8 cellular contexts compared by ENCODE assay signal in genomic region chr10:17201165-17202013, GRCh38. TPM values are rescaled to one million over a fixed set of nuclear protein-coding genes. Genes with fewer than 3 reads are reported as not detected.
DNase-seq lines count a peak whose midpoint lies in the region; ATAC-seq and TF ChIP-seq lines count a peak whose summit lies in the region.

TSS of gene TRDMT1 (minus strand) at chr10:17201672. CDS start at chr10:17201634, 38 bp downstream.

- H3K4me3 ChIP-seq in KMS-11 (IDR thresholded peaks at IDR 0.05; ENCODE audit: insufficient read depth, low read depth, low read length), result peak within 1 kb of the TSS; percentile 81
- H3K4me3 ChIP-seq in SJSA1, result peak within 1 kb of the TSS; percentile 57

- no peaks in the 10 kb centered on the region for H3K9me3 ChIP-seq in SJSA1 (replicated peaks)

- no peaks in the 10 kb centered on the region for H3K27me3 ChIP-seq in KMS-11 (ENCODE audit: insufficient read depth, low read depth)
- no peaks in the 10 kb centered on the region for H3K27me3 ChIP-seq in SJSA1 (replicated peaks)

- peak; percentile 95 for ATAC-seq in GM21737 (IDR thresholded peaks at IDR 0.05; ENCODE audit: unreplicated experiment)

- H3K36me3 ChIP-seq in KMS-11 (ENCODE audit: insufficient read depth) (no peaks in the 10 kb centered on the region), SJSA1 (no peaks in the 10 kb centered on the region)

- peak within 1 kb of the TSS; percentile 80 for H2AFZ ChIP-seq in KMS-11 (ENCODE audit: low read depth)

- peaks cover 15% of the 10 kb centered on the region; the same call in 1 of the 2 replicates for H3K79me2 ChIP-seq in KMS-11 (ENCODE audit: insufficient read depth, low read depth)

- peak within 1 kb of the TSS; percentile 82 for H3K9ac ChIP-seq in KMS-11

- peak within 1 kb of the TSS; percentile 80 for H3K4me2 ChIP-seq in KMS-11

- 0 out of 2 replicates have a peak, but pooled peaks have one; percentile 5 for TF ChIP-seq CTCF in KMS-11 (conservative IDR thresholded peaks at IDR 0.05; ENCODE audit: low read depth, low read length)

- H3K4me1 ChIP-seq in KMS-11 (ENCODE audit: low read depth, poor library complexity, severe bottlenecking) (peaks cover 28% of the 10 kb centered on the region), SJSA1 (replicated peaks) (peaks cover 25% of the 10 kb centered on the region)

- DNase-seq in ELF-1 (ENCODE audit: low read depth, low spot score) (peak; percentile 94), SJSA1 (ENCODE audit: low read depth in 1 of 2, low spot score in 2 of 2) (peak; percentile 92 to 96), germinal center (ENCODE audit: low spot score) (peak; percentile 67), nucleus accumbens (lab: John Stamatoyannopoulos, UW) (peak; percentile 9 to 96 (median 86)), superior temporal gyrus (ENCODE audit: extremely low spot score) (peak; percentile 85)
- peak; percentile 80 for DNase-seq in activated naive CD4-positive, alpha-beta T cell treated with anti-CD3 and anti-CD28 coated beads, Interleukin-2, amount 50 U/mL, for 16 hours

- no peaks in the 10 kb centered on the region; the same call in 1 of the 2 replicates for H4K20me1 ChIP-seq in KMS-11 (ENCODE audit: insufficient read depth)

- H3K27ac ChIP-seq in KMS-11 (peak within 1 kb of the TSS; percentile 77), SJSA1 (peak within 1 kb of the TSS; percentile 92)

RNA-seq across cellular contexts. Expression of gene TRDMT1, which starts in this region (rescaled TPM):
- total RNA-seq in SJSA1 (2014; rRNA removed; shearing (Covaris generic)), result 10.4 and 11.4 TPM in 2 replicates

Comparison
In these comparisons a context has a peak if more than half of its experiments do, and no peak if none do; other contexts are left out.
1. Peak in every context shown above with its lines: DNase-seq, ATAC-seq, H3K4me3 ChIP-seq and H3K27ac ChIP-seq.